ENCODE assay signal across 8 cellular contexts in the genomic region with DNA sequence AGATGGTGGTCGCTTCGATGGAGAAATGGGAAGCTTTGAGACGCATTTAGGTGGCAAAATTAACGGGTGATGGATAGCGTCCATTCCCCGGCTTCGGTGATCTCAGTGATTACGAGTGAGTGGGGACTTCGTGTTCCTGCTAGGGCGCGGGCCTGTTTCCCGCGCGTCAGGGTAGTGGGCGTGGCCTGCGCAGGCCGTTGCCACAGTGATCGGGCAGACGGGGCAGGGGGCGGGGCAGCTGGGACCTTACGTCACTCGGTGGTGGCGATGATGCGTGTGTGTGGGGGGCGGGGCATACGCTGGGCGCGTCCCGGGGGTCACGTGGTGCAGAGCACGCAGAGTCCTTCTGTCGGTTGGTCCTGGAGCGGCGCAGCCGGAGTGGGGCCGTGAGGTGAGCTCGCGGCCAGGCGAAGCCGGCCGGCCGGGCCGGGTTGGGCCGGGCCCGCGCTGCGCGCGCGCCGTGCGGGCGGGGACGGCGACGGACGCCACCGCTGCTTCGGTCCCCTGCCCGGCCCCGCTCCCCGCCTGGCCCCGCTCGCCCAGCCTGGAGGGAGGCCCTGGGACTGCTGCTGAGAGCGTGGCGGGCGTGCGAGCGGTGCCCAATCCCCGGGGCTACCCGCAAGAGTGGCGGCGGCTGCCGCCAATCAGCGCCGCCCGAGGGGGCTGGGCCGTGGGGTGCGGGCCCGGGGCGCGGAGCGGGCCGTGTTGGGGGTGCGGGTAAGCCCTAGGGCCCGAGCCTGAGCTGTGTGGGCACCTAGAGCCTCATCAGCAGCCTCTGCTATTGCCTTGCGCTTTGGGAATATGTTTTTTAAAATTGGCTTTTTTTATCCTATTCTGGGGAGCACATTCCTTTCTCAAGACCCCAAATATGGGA. TPM values are rescaled to one million over a fixed set of nuclear protein-coding genes. Genes with fewer than 3 reads are reported as not detected.
DNase-seq lines count a peak whose midpoint lies in the region; ATAC-seq and TF ChIP-seq lines count a peak whose summit lies in the region.

TSS of gene PHF20 (plus strand) at position 327 of the 874 bp plus-strand sequence. CDS start 29,508 bp downstream, outside the sequence.

- H3K4me3 ChIP-seq in osteoblast (ENCODE audit: insufficient read depth, low read length) = peak within 1 kb of the TSS; percentile 83
- peak within 1 kb of the TSS; percentile 74 to 78 for H3K4me3 ChIP-seq in testis

- WGBS in testis, 2 donors = 1 to 5% methylated on average over 22 to 87 of the region's 87 CpGs

- no peak for TF ChIP-seq CTCF in osteoblast (IDR thresholded peaks at IDR 0.05; ENCODE audit: extremely low read depth, low read depth, low read length)
- peak in 1 of 3 experiments; percentile 43 for TF ChIP-seq CTCF in testis (IDR thresholded peaks at IDR 0.05)

- DNase-seq in NCI-H1105 treated with DMSO at 0.1 percent for 48 hours (lab: John Stamatoyannopoulos, UW) (peak; percentile 91), SKM-1 treated with dmso at 0.1 percent for 144 hours (lab: John Stamatoyannopoulos, UW; ENCODE audit: unreplicated experiment) (peak; percentile 88), glomerular visceral epithelial cell (ENCODE audit: extremely low spot score) (peak; percentile 99), osteoblast (ENCODE audit: insufficient read length, low spot score, missing footprints) (peak; percentile 99), testis (peak; percentile 99)

- no peaks in the 10 kb centered on the region for H4K20me1 ChIP-seq in osteoblast (ENCODE audit: insufficient read depth, low read length)

- peaks cover 37% of the 10 kb centered on the region for H3K4me1 ChIP-seq in osteoblast (ENCODE audit: insufficient read depth, low read length)
- H3K4me1 ChIP-seq in testis = peaks cover 46% of the 10 kb centered on the region

- H2AFZ ChIP-seq in osteoblast (ENCODE audit: low read length) = peak within 1 kb of the TSS; percentile 79

- H3K36me3 ChIP-seq in osteoblast (ENCODE audit: insufficient read depth, low read length) (peaks cover 10% of the 10 kb centered on the region), testis (ENCODE audit: low read depth, missing control alignments) (no peaks in the 10 kb centered on the region)

- peak within 1 kb of the TSS; percentile 96 for H3K27ac Mint-ChIP-seq in activated naive CD8-positive, alpha-beta T cell

- H3K27ac ChIP-seq in osteoblast (ENCODE audit: low read depth, low read length) = peak within 1 kb of the TSS; percentile 93
- peak within 1 kb of the TSS; percentile 93 to 96 for H3K27ac ChIP-seq in testis

- no peaks in the 10 kb centered on the region for H3K27me3 ChIP-seq in osteoblast (ENCODE audit: insufficient read depth, low read length)
- no peaks in the 10 kb centered on the region for H3K27me3 ChIP-seq in testis

- peaks cover 9% of the 10 kb centered on the region for H3K36me3 Mint-ChIP-seq in activated naive CD8-positive, alpha-beta T cell

- peak within 1 kb of the TSS; percentile 80 for H3K4me2 ChIP-seq in osteoblast (ENCODE audit: insufficient read depth, low read length)

- ATAC-seq in HG02642 (IDR thresholded peaks at IDR 0.05; ENCODE audit: poor library complexity, unreplicated experiment) = peak; percentile 86

- no peaks in the 10 kb centered on the region for H3K27me3 Mint-ChIP-seq in activated naive CD8-positive, alpha-beta T cell

- H3K9me3 ChIP-seq in osteoblast (ENCODE audit: low read depth, low read length) (no peaks in the 10 kb centered on the region), testis (no peaks in the 10 kb centered on the region)

- TF ChIP-seq POLR2A in GM10847 (IDR thresholded peaks at IDR 0.05; ENCODE audit: extremely low read depth, insufficient read length) (peak; percentile 52), testis (IDR thresholded peaks at IDR 0.05) (peak; percentile 69)

- peaks cover 6% of the 10 kb centered on the region for H3K9me3 Mint-ChIP-seq in activated naive CD8-positive, alpha-beta T cell (ENCODE audit: low read depth)

- intact Hi-C loops in testis (cut with DNase I; ENCODE audit: low total_unique reads) = no loop called here

- peak within 1 kb of the TSS; percentile 91 for H3K4me3 Mint-ChIP-seq in activated naive CD8-positive, alpha-beta T cell

- peaks cover 47% of the 10 kb centered on the region for H3K79me2 ChIP-seq in osteoblast (ENCODE audit: insufficient read depth, low read length)

- H3K4me1 Mint-ChIP-seq in activated naive CD8-positive, alpha-beta T cell (ENCODE audit: low read depth) = peaks cover 80% of the 10 kb centered on the region

RNA-seq across cellular contexts. Expression of gene PHF20, which starts in this region (rescaled TPM):
- total RNA-seq in osteoblast (34.8 and 39.1 TPM in 2 replicates), testis (100 to 1,000 TPM in 1 of 2 donors, 10 to 100 TPM in 1; 59.8 to 108 TPM)
- polyA plus RNA-seq in testis (ENCODE audit: insufficient read depth, low read depth, low replicate concordance) = 76.1 TPM

Comparison
In these comparisons a context has a peak if more than half of its experiments do, and no peak if none do; other contexts are left out.
1. Peak in every context shown above with its lines: DNase-seq, ATAC-seq, H3K4me3 ChIP-seq and H3K27ac ChIP-seq.